2 cellular contexts compared by ENCODE assay signal in the genomic region with DNA sequence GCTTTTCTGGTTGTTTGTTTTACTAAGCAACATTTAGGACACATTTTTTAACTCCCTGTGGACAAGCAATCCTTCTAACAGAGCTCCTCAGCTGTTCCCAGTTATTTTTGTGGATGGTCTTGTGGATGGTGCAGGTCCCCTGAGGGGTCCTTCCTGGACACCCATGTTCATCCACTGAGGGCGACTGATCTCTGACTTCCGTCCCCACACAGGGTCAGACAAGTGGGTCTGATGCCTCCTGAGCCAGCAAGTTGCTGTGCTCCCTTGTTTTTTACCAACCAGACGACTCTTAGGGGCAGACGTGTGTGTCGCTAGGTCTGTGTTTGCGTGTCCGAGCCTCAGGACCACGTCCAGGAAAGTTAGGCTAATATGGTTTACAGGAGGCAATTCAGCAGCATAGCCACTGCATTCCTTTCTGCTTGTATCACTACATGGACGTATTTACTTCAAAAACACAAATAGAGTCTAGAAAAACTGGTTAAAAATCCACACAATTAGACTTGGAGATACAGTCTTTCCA.
TF ChIP-seq lines count a peak whose summit lies in the region.

No MANE protein-coding gene starts in this region.

TF ChIP-seq in SK-N-SH treated with all-trans-retinoic acid at 6 μM for 48 hours, 23 proteins besides CTCF, POLR2A, EP300 and RAD21 (continued from another document):
- TF ChIP-seq, protein P1, sequence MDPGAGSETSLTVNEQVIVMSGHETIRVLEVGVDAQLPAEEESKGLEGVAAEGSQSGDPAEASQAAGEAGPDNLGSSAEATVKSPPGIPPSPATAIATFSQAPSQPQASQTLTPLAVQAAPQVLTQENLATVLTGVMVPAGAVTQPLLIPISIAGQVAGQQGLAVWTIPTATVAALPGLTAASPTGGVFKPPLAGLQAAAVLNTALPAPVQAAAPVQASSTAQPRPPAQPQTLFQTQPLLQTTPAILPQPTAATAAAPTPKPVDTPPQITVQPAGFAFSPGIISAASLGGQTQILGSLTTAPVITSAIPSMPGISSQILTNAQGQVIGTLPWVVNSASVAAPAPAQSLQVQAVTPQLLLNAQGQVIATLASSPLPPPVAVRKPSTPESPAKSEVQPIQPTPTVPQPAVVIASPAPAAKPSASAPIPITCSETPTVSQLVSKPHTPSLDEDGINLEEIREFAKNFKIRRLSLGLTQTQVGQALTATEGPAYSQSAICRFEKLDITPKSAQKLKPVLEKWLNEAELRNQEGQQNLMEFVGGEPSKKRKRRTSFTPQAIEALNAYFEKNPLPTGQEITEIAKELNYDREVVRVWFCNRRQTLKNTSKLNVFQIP (CRISPR knock-in tag; IDR thresholded peaks at IDR 0.05; ENCODE audit: borderline replicate concordance, low read depth), result no peak
- no peak for TF ChIP-seq OSR1 (CRISPR knock-in tag; IDR thresholded peaks at IDR 0.05)

TF ChIP-seq in SK-N-SH, 30 proteins besides CTCF, POLR2A, EP300 and RAD21 (continued from another document):
- TF ChIP-seq, protein P2, sequence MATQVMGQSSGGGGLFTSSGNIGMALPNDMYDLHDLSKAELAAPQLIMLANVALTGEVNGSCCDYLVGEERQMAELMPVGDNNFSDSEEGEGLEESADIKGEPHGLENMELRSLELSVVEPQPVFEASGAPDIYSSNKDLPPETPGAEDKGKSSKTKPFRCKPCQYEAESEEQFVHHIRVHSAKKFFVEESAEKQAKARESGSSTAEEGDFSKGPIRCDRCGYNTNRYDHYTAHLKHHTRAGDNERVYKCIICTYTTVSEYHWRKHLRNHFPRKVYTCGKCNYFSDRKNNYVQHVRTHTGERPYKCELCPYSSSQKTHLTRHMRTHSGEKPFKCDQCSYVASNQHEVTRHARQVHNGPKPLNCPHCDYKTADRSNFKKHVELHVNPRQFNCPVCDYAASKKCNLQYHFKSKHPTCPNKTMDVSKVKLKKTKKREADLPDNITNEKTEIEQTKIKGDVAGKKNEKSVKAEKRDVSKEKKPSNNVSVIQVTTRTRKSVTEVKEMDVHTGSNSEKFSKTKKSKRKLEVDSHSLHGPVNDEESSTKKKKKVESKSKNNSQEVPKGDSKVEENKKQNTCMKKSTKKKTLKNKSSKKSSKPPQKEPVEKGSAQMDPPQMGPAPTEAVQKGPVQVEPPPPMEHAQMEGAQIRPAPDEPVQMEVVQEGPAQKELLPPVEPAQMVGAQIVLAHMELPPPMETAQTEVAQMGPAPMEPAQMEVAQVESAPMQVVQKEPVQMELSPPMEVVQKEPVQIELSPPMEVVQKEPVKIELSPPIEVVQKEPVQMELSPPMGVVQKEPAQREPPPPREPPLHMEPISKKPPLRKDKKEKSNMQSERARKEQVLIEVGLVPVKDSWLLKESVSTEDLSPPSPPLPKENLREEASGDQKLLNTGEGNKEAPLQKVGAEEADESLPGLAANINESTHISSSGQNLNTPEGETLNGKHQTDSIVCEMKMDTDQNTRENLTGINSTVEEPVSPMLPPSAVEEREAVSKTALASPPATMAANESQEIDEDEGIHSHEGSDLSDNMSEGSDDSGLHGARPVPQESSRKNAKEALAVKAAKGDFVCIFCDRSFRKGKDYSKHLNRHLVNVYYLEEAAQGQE (IDR thresholded peaks at IDR 0.05; ENCODE audit: low read depth, low read length), result no peak
- TF ChIP-seq RFX5 (IDR thresholded peaks at IDR 0.05; ENCODE audit: low read length) (no peak), NFIC (IDR thresholded peaks at IDR 0.05; ENCODE audit: borderline replicate concordance) (no peak), JUND (IDR thresholded peaks at IDR 0.05) (no peak), NRF1 (IDR thresholded peaks at IDR 0.05; ENCODE audit: low read depth, low read length) (no peak), MXI1 (IDR thresholded peaks at IDR 0.05; ENCODE audit: low read depth, low read length) (no peak), ELF1 (IDR thresholded peaks at IDR 0.05) (no peak), FOXJ3 (CRISPR knock-in tag; IDR thresholded peaks at IDR 0.05) (no peak), FOSL2 (IDR thresholded peaks at IDR 0.05; ENCODE audit: borderline replicate concordance, low read depth) (no peak), EZH2phosphoT487 (IDR thresholded peaks at IDR 0.05; ENCODE audit: borderline replicate concordance, low read depth) (no peak), TCF12 (IDR thresholded peaks at IDR 0.05) (no peak)
- TF ChIP-seq, protein P3, sequence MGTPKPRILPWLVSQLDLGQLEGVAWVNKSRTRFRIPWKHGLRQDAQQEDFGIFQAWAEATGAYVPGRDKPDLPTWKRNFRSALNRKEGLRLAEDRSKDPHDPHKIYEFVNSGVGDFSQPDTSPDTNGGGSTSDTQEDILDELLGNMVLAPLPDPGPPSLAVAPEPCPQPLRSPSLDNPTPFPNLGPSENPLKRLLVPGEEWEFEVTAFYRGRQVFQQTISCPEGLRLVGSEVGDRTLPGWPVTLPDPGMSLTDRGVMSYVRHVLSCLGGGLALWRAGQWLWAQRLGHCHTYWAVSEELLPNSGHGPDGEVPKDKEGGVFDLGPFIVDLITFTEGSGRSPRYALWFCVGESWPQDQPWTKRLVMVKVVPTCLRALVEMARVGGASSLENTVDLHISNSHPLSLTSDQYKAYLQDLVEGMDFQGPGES (IDR thresholded peaks at IDR 0.05; ENCODE audit: low read depth, low read length), result no peak
- TF ChIP-seq, protein P4, sequence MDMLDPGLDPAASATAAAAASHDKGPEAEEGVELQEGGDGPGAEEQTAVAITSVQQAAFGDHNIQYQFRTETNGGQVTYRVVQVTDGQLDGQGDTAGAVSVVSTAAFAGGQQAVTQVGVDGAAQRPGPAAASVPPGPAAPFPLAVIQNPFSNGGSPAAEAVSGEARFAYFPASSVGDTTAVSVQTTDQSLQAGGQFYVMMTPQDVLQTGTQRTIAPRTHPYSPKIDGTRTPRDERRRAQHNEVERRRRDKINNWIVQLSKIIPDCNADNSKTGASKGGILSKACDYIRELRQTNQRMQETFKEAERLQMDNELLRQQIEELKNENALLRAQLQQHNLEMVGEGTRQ (IDR thresholded peaks at IDR 0.05; ENCODE audit: borderline replicate concordance, low read depth, low read length), result no peak
- TF ChIP-seq, protein P5, sequence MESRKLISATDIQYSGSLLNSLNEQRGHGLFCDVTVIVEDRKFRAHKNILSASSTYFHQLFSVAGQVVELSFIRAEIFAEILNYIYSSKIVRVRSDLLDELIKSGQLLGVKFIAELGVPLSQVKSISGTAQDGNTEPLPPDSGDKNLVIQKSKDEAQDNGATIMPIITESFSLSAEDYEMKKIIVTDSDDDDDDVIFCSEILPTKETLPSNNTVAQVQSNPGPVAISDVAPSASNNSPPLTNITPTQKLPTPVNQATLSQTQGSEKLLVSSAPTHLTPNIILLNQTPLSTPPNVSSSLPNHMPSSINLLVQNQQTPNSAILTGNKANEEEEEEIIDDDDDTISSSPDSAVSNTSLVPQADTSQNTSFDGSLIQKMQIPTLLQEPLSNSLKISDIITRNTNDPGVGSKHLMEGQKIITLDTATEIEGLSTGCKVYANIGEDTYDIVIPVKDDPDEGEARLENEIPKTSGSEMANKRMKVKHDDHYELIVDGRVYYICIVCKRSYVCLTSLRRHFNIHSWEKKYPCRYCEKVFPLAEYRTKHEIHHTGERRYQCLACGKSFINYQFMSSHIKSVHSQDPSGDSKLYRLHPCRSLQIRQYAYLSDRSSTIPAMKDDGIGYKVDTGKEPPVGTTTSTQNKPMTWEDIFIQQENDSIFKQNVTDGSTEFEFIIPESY (IDR thresholded peaks at IDR 0.05; ENCODE audit: borderline replicate concordance, low read depth), result no peak
